In genomic region chr17:57954421-57955182, GRCh38 we compare ENCODE assay signal across 8 cellular contexts. TPM values are rescaled to one million over a fixed set of nuclear protein-coding genes. Genes with fewer than 3 reads are reported as not detected.
DNase-seq lines count a peak whose midpoint lies in the region; ATAC-seq and TF ChIP-seq lines count a peak whose summit lies in the region.

No MANE protein-coding gene starts in this region.

- H3K27ac ChIP-seq in breast epithelium = peak overlapping the region; percentile 92 to 98

- peaks cover 19 to 30% (median 25%) of the 10 kb centered on the region in 3 donors for H3K27me3 Mint-ChIP-seq in immature natural killer cell (ENCODE audit: low read depth in 3 of 3)

- no peaks in the 10 kb centered on the region for H3K27me3 ChIP-seq in breast epithelium
- no peaks in the 10 kb centered on the region for H3K27me3 ChIP-seq in skeletal muscle satellite cell (ENCODE audit: control insufficient read depth, insufficient read depth, low read length)

- no peak overlapping the region for H3K27ac Mint-ChIP-seq in immature natural killer cell

- peaks cover 0 to 4% (median 0%) of the 10 kb centered on the region in 3 donors for H3K36me3 Mint-ChIP-seq in immature natural killer cell

- peak overlapping the region; percentile 62 to 75 (median 69) for H3K4me3 Mint-ChIP-seq in immature natural killer cell

- H3K4me2 ChIP-seq in skeletal muscle satellite cell (ENCODE audit: low read length) = peak overlapping the region; percentile 78

- H3K9me3 Mint-ChIP-seq in immature natural killer cell = no peaks in the 10 kb centered on the region

- H3K4me1 ChIP-seq in breast epithelium (peaks cover 0 to 5% of the 10 kb centered on the region in 2 donors), skeletal muscle satellite cell (ENCODE audit: control insufficient read depth, insufficient read depth, low read length) (peaks cover 55% of the 10 kb centered on the region)

- H3K4me3 ChIP-seq in GM12875 (ENCODE audit: low read depth, low read length) (peak overlapping the region; percentile 40), breast epithelium (peak overlapping the region; percentile 82 to 97 (median 86)), skeletal muscle satellite cell (ENCODE audit: low read length) (peak overlapping the region; percentile 89)

- no peak for TF ChIP-seq POLR2A in breast epithelium (IDR thresholded peaks at IDR 0.05)

- H3K9ac ChIP-seq in skeletal muscle satellite cell (ENCODE audit: low read depth, low read length) = peak overlapping the region; percentile 89

- H3K9me3 ChIP-seq in breast epithelium (no peaks in the 10 kb centered on the region), skeletal muscle satellite cell (replicated peaks; ENCODE audit: low read length) (no peaks in the 10 kb centered on the region)

- peaks cover 33 to 36% of the 10 kb centered on the region in 2 donors for H3K4me1 Mint-ChIP-seq in immature natural killer cell

- no peaks in the 10 kb centered on the region for H3K36me3 ChIP-seq in breast epithelium
- H3K36me3 ChIP-seq in skeletal muscle satellite cell (ENCODE audit: insufficient read depth, low read length) = no peaks in the 10 kb centered on the region

- ATAC-seq in HG02678 (IDR thresholded peaks at IDR 0.05; ENCODE audit: unreplicated experiment) = no peak

- DNase-seq in 8988T (peak; percentile 66), NCI-H510A (lab: John Stamatoyannopoulos, UW) (peak; percentile 38), breast epithelium (ENCODE audit: low spot score in 2 of 2) (peak in 1 of 2 donors; percentile 70), immature natural killer cell (no peak), OCI-M1 (lab: John Stamatoyannopoulos, UW) (no peak)

- no peak for TF ChIP-seq CTCF in GM12875 (IDR thresholded peaks at IDR 0.05; ENCODE audit: borderline replicate concordance, insufficient read depth, low read depth, low read length)
- no peak for TF ChIP-seq CTCF in breast epithelium (IDR thresholded peaks at IDR 0.05)

- intact Hi-C loops in breast epithelium (cut with DNase I; ENCODE audit: low total_unique reads) = no loop called here

RNA-seq across cellular contexts. Expression of gene CUEDC1, which starts 0.6 kb away (rescaled TPM):
- total RNA-seq in breast epithelium = 10 to 100 TPM; 13.0 to 18.0 (median 14.5) TPM
- polyA plus RNA-seq in immature natural killer cell = 1 to 10 TPM in 1 of 3 donors, under 1 TPM in 2; 0.43 to 2.5 (median 0.52) TPM
- 9.4 and 15.7 TPM in 2 replicates for total RNA-seq in skeletal muscle satellite cell (2012; rRNA removed)

RNA-seq across cellular contexts. Expression of gene VEZF1, which starts 33.5 kb away (rescaled TPM):
- 10 to 100 TPM; 55.5 to 76.5 (median 66.9) TPM for total RNA-seq in breast epithelium
- 10 to 100 TPM; 35.8 to 54.1 (median 40.1) TPM for polyA plus RNA-seq in immature natural killer cell
- 24.6 and 24.9 TPM in 2 replicates for total RNA-seq in skeletal muscle satellite cell (2012; rRNA removed)

RNA-seq across cellular contexts. Expression of gene SRSF1, which starts 52.4 kb away (rescaled TPM):
- total RNA-seq in breast epithelium = 100 to 1,000 TPM; 176 to 202 (median 185) TPM
- polyA plus RNA-seq in immature natural killer cell = 10 to 100 TPM; 42.5 to 69.6 (median 55.8) TPM
- total RNA-seq in skeletal muscle satellite cell (2012; rRNA removed) = 365 and 445 TPM in 2 replicates

Comparison
In these comparisons a context has a peak if more than half of its experiments do, and no peak if none do; other contexts are left out.
1. DNase-seq: peak in 8988T (single experiment) and NCI-H510A (single experiment); none in immature natural killer cell (0 of 3) and OCI-M1 (single experiment).
2. Peak in every context shown above with its lines, with median percentiles within 50 percentile points of each other: H3K4me3 ChIP-seq.